Comparison of ENCODE assay signal across 1 cellular context in the genomic region with DNA sequence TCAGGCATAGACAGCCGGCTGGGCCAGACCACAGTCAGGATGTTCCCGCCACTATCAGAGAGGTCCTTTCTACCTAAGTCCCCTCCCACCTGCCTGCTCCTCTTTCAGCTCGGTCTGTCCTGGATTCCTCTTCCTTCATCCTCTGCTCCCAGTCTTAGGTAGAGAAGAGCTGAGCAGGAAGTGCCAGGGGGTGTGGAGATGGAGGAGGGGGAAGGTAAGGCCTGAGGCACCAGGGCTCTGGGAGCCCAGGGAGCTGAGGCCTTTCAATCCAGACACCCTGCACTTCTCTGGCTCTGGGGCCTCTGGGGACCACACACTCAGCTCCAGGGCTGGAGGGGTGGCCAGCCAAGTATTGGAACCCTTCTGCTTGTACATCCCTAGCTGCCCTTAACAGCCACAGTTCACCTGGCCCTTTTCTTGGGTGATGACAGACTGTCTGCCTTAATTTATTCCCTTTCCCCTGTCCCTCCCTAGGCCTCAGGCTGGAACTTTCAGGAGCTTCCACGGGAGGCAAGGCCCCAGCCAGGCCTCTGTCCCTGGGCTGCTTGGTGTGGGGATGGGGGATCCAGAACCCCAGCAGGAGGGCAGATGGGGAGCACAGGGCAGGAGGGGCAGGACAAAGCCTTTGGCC.
TF ChIP-seq lines count a peak whose summit lies in the region.

No MANE protein-coding gene starts in this region.

TF ChIP-seq in HepG2, 621 proteins besides CTCF, POLR2A, EP300 and RAD21:
- peak; percentile 37; the same call in 1 of the 2 replicates for TF ChIP-seq ZFX (CRISPR knock-in tag; IDR thresholded peaks at IDR 0.05; ENCODE audit: low read depth)
- TF ChIP-seq SP4 (CRISPR knock-in tag; IDR thresholded peaks at IDR 0.05): 0 out of 2 replicates have a peak, but pooled peaks have one; percentile 8
- no peak for TF ChIP-seq DMAP1 (CRISPR knock-in tag; IDR thresholded peaks at IDR 0.05)
- TF ChIP-seq ZNF841 (CRISPR knock-in tag; IDR thresholded peaks at IDR 0.05; ENCODE audit: borderline replicate concordance): no peak
- TF ChIP-seq, protein P1, sequence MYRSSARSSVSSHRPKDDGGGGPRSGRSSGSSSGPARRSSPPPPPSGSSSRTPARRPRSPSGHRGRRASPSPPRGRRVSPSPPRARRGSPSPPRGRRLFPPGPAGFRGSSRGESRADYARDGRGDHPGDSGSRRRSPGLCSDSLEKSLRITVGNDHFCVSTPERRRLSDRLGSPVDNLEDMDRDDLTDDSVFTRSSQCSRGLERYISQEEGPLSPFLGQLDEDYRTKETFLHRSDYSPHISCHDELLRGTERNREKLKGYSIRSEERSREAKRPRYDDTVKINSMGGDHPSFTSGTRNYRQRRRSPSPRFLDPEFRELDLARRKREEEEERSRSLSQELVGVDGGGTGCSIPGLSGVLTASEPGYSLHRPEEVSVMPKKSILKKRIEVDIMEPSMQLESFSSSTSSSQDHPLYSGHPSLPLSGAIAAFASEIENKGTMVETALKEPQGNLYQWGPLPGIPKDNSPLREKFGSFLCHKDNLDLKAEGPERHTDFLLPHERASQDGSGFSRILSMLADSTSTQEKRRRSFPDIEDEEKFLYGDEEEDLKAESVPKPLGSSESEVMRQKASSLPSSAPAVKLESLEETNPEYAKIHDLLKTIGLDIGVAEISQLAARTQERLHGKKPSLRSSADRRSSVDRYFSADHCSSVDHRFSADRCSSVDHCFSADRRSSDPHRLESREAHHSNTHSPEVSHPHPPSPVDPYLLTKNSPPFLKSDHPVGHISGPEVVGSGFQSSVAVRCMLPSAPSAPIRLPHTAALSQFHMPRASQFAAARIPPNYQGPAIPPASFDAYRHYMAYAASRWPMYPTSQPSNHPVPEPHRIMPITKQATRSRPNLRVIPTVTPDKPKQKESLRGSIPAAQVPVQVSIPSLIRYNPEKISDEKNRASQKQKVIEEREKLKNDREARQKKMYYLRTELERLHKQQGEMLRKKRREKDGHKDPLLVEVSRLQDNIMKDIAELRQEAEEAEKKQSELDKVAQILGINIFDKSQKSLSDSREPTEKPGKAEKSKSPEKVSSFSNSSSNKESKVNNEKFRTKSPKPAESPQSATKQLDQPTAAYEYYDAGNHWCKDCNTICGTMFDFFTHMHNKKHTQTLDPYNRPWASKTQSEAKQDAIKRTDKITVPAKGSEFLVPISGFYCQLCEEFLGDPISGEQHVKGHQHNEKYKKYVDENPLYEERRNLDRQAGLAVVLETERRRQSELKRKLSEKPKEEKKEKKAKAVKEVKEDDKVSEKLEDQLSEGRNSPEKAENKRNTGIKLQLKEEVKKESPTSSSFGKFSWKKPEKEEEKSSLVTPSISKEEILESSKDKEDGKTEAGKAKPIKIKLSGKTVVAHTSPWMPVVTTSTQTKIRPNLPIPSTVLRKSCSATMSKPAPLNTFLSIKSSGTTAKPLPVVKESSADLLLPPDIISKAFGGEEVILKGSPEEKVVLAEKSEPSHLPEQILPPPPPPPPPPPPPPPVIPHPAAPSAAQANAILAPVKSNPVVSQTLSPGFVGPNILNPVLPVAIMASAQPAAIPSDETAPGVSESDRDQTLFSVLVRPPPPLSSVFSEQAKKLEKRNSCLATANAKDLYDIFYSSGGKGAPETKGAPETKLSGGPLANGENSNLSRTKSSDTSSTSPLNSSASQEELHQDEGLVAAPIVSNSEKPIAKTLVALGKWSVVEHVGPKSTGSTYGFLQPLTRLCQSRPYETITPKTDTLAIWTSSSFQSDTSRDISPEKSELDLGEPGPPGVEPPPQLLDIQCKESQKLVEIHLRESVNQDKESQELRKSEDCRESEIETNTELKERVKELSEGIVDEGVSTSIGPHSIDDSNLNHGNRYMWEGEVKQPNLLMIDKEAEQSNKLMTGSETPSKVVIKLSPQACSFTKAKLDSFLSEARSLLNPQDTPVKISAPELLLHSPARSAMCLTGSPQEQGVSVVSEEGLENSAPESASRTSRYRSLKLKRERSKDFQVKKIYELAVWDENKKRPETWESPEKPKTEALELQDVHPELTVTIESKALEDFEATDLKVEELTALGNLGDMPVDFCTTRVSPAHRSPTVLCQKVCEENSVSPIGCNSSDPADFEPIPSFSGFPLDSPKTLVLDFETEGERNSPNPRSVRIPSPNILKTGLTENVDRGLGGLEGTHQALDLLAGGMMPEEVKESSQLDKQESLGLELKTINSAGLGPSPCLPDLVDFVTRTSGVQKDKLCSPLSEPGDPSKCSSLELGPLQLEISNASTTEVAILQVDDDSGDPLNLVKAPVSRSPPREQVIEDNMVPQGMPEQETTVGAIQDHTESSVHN (CRISPR knock-in tag; IDR thresholded peaks at IDR 0.05): 0 out of 2 replicates have a peak, but pooled peaks have one; percentile 18
- TF ChIP-seq ZKSCAN8 (CRISPR knock-in tag; IDR thresholded peaks at IDR 0.05; ENCODE audit: borderline replicate concordance): no peak
- no peak for TF ChIP-seq BCL6 (CRISPR knock-in tag; IDR thresholded peaks at IDR 0.05)
- TF ChIP-seq, protein P2, sequence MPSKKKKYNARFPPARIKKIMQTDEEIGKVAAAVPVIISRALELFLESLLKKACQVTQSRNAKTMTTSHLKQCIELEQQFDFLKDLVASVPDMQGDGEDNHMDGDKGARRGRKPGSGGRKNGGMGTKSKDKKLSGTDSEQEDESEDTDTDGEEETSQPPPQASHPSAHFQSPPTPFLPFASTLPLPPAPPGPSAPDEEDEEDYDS (CRISPR knock-in tag; IDR thresholded peaks at IDR 0.05): no peak
- TF ChIP-seq ZFY (CRISPR knock-in tag; IDR thresholded peaks at IDR 0.05): peak; percentile 1; the same call in 1 of the 2 replicates
- TF ChIP-seq ZNF10 (CRISPR knock-in tag; IDR thresholded peaks at IDR 0.05; ENCODE audit: borderline replicate concordance, low read depth): no peak
- no peak for TF ChIP-seq ZNF660 (CRISPR knock-in tag; IDR thresholded peaks at IDR 0.05; ENCODE audit: borderline replicate concordance, low read depth)
